Comparison of ENCODE assay signal across 9 cellular contexts in the genomic region with DNA sequence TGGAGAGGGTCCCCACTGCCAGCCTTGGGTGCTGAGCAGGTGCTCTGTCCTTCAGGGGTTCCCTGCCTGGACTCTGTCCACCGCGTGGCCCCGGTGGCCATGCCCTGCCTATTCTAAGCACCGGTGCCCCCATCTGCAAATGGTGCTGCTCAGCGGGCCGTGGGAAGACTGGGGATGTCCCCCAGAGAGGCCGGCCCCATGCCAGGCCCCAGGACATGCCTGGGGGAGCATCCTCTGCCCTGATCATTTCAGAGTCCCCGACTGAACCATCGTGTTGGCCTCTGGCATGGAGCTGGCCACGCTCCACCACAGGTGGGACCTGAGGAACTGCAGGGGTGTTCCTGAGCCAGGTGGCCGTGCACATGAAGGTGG.
DNase-seq lines count a peak whose midpoint lies in the region; ATAC-seq lines count a peak whose summit lies in the region.
"Had no signal": no experiment of that assay in that cellular context is flagged by ENCODE, and none has a peak within 500 bp of the region (broad histone marks: within the 10 kb centered on the region; RNA-seq: fewer than 3 reads in every experiment).

No MANE protein-coding gene starts in this region.

- H3K4me3 Mint-ChIP-seq in T-helper 17 cell: peak overlapping the region; percentile 85
- H3K4me3 Mint-ChIP-seq in stimulated activated naive B cell treated with anti-CD40 and anti-IgM and Interleukin-4, amounts not matched to agents 10 μg/mL and 1 μg/mL and 100 μg/mL, for 72 hours: peak overlapping the region; percentile 66 to 79

- in situ Hi-C loops in ACHN (cut with HindIII; ENCODE audit: low pct_ligation_motif_present, low pct_unique_long_range_greater_than_20kb, low sequenced_read_pairs): no loop called here

- peak; percentile 15 for ATAC-seq in GM19035 (IDR thresholded peaks at IDR 0.05; ENCODE audit: unreplicated experiment)
- ATAC-seq in HG02623 (IDR thresholded peaks at IDR 0.05; ENCODE audit: unreplicated experiment): peak; percentile 22
- ATAC-seq in T-helper 17 cell: no peak
- peak; percentile 66 to 70 for ATAC-seq in stimulated activated naive B cell treated with anti-CD40 and anti-IgM and Interleukin-4, amounts not matched to agents 10 μg/mL and 1 μg/mL and 100 μg/mL, for 72 hours (replicated peaks)
- ATAC-seq: K562 had no signal

- peaks cover 28% of the 10 kb centered on the region for H3K4me1 Mint-ChIP-seq in T-helper 17 cell
- H3K4me1 Mint-ChIP-seq in stimulated activated naive B cell treated with anti-CD40 and anti-IgM and Interleukin-4, amounts not matched to agents 10 μg/mL and 1 μg/mL and 100 μg/mL, for 72 hours: peaks cover 38 to 79% of the 10 kb centered on the region in 2 donors

- DNase-seq in T-helper 17 cell: no peak
- DNase-seq in stimulated activated naive B cell treated with anti-CD40 and anti-IgM and Interleukin-4, amounts not matched to agents 10 μg/mL and 1 μg/mL and 100 μg/mL, for 72 hours: peak; percentile 75
- no peak for DNase-seq in SHP77 (lab: John Stamatoyannopoulos, UW)
- no peak for DNase-seq in COR-L47 (lab: John Stamatoyannopoulos, UW)
- DNase-seq in ACHN: no peak
- DNase-seq: erythroblast had no signal

- H3K27me3 Mint-ChIP-seq in T-helper 17 cell: no peaks in the 10 kb centered on the region
- H3K27me3 Mint-ChIP-seq in stimulated activated naive B cell treated with anti-CD40 and anti-IgM and Interleukin-4, amounts not matched to agents 10 μg/mL and 1 μg/mL and 100 μg/mL, for 72 hours: peaks cover 5 to 23% of the 10 kb centered on the region in 2 donors

- no peaks in the 10 kb centered on the region for H3K9me3 ChIP-seq in T-helper 17 cell (ENCODE audit: control insufficient read depth, low read length, poor library complexity, severe bottlenecking)

- H3K36me3 Mint-ChIP-seq in T-helper 17 cell (ENCODE audit: low read depth): no peaks in the 10 kb centered on the region
- H3K36me3 Mint-ChIP-seq in stimulated activated naive B cell treated with anti-CD40 and anti-IgM and Interleukin-4, amounts not matched to agents 10 μg/mL and 1 μg/mL and 100 μg/mL, for 72 hours: peaks cover 4 to 5% of the 10 kb centered on the region in 2 donors

- peak overlapping the region; percentile 98 for H3K27ac Mint-ChIP-seq in T-helper 17 cell
- peak overlapping the region; percentile 98 for H3K27ac Mint-ChIP-seq in stimulated activated naive B cell treated with anti-CD40 and anti-IgM and Interleukin-4, amounts not matched to agents 10 μg/mL and 1 μg/mL and 100 μg/mL, for 72 hours

- peaks cover 4 to 5% of the 10 kb centered on the region in 2 donors for H3K9me3 Mint-ChIP-seq in stimulated activated naive B cell treated with anti-CD40 and anti-IgM and Interleukin-4, amounts not matched to agents 10 μg/mL and 1 μg/mL and 100 μg/mL, for 72 hours
